In genomic region chr1:36382669-36383068, GRCh38 we compare ENCODE assay signal across 22 cellular contexts. TPM values are rescaled to one million over a fixed set of nuclear protein-coding genes. Genes with fewer than 3 reads are reported as not detected.
DNase-seq lines count a peak whose midpoint lies in the region; ATAC-seq and TF ChIP-seq lines count a peak whose summit lies in the region.
"Had no signal": no experiment of that assay in that cellular context is flagged by ENCODE, and none has a peak within 500 bp of the region (broad histone marks: within the 10 kb centered on the region; RNA-seq: fewer than 3 reads in every experiment).

No MANE protein-coding gene starts in this region.

- no peaks in the 10 kb centered on the region for H3K9me3 ChIP-seq in BLaER1 treated with 17β-estradiol and CSF1 and Interleukin-3, amounts not matched to agents 10 nM and 100 nM (replicated peaks in 1 of 11)
- no peaks in the 10 kb centered on the region for H3K9me3 ChIP-seq in Loucy (ENCODE audit: insufficient read depth, low read depth, low read length)
- H3K9me3 ChIP-seq in gastrocnemius medialis = no peaks in the 10 kb centered on the region
- H3K9me3 ChIP-seq: MG63, uterus had no signal

- in situ Hi-C loops in gastrocnemius medialis (cut with MboI; ENCODE audit: low sequenced_read_pairs in 4 of 4) = no loop called here

- peaks cover 19 to 78% (median 61%) of the 10 kb centered on the region in 11 experiments; a peak in 20 of 22 replicates for H4K20me1 ChIP-seq in BLaER1 treated with 17β-estradiol and CSF1 and Interleukin-3, amounts not matched to agents 10 nM and 100 nM
- H4K20me1 ChIP-seq in Loucy (ENCODE audit: insufficient read depth, low read length, poor library complexity, severe bottlenecking) = peaks cover 4% of the 10 kb centered on the region

- H3K27me3 Mint-ChIP-seq in brain = peaks cover 8% of the 10 kb centered on the region
- H3K27me3 Mint-ChIP-seq in T-cell = no peaks in the 10 kb centered on the region
- H3K27me3 Mint-ChIP-seq: activated naive CD4-positive, alpha-beta T cell treated with anti-CD3 and anti-CD28 coated beads, Interleukin-2, amount 10 ng/mL, durations not matched to agents 7 days and 5 days had no signal

- peaks cover 71% of the 10 kb centered on the region for H3K4me1 Mint-ChIP-seq in brain
- H3K4me1 Mint-ChIP-seq in T-cell = peaks cover 73 to 86% (median 85%) of the 10 kb centered on the region in 3 donors

- H3F3A ChIP-seq in Loucy (ENCODE audit: low read depth) = peaks cover 3% of the 10 kb centered on the region; the same call in 1 of the 2 replicates

- H3K4me3 ChIP-seq in BLaER1 treated with 17β-estradiol and CSF1 and Interleukin-3, amounts not matched to agents 10 nM and 100 nM = no peak overlapping the region
- H3K4me3 ChIP-seq in Loucy (ENCODE audit: low read length, poor library complexity, severe bottlenecking) (no peak overlapping the region), gastrocnemius medialis (no peak overlapping the region)
- H3K4me3 ChIP-seq: MG63, uterus had no signal

- H3K36me3 ChIP-seq in BLaER1 treated with 17β-estradiol and CSF1 and Interleukin-3, amounts not matched to agents 10 nM and 100 nM = peaks cover 0 to 51% (median 10%) of the 10 kb centered on the region in 11 experiments; a peak in 13 of 22 replicates
- no peaks in the 10 kb centered on the region for H3K36me3 ChIP-seq in Loucy (ENCODE audit: insufficient read depth, low read length)
- H3K36me3 ChIP-seq in gastrocnemius medialis = no peaks in the 10 kb centered on the region
- H3K36me3 ChIP-seq: uterus had no signal

- no peak for TF ChIP-seq CTCF in Loucy (conservative IDR thresholded peaks at IDR 0.05; ENCODE audit: low read length)
- TF ChIP-seq CTCF in brain (conservative IDR thresholded peaks at IDR 0.05) = no peak
- TF ChIP-seq CTCF in gastrocnemius medialis (IDR thresholded peaks at IDR 0.05 in 4 of 5, conservative IDR thresholded peaks at IDR 0.05 in 1 of 5) = no peak

- intact Hi-C loops in gastrocnemius medialis (cut with DNase I; ENCODE audit: low total_unique reads) = no loop called here

- H3K36me3 Mint-ChIP-seq in brain (peaks cover 12% of the 10 kb centered on the region), T-cell (peaks cover 4% of the 10 kb centered on the region)

- CTCF ChIA-PET in T-cell (lab: Charles Lee) = interaction anchor here (0.6 to 1.1 kb wide), 5 partner anchors 14 to 17 kb away, joined by 3 read pairs; no protein-coding TSS in a partner anchor

- POLR2A ChIA-PET in T-cell (lab: Charles Lee) = interaction anchor here in 1 of 2 donors (0.6 kb wide), 2 partner anchors 122 to 1291 kb away, joined by 8 to 9 read pairs; no protein-coding TSS in a partner anchor

- peaks cover 74% of the 10 kb centered on the region for H3K79me2 ChIP-seq in Loucy (ENCODE audit: insufficient read depth, low read length)

- no peaks in the 10 kb centered on the region for H3K9me2 ChIP-seq in Loucy (replicated peaks; ENCODE audit: low read depth, low read length)

- peak overlapping the region in 4 of 5 experiments; percentile 91 to 95 (median 94) for H3K4me3 Mint-ChIP-seq in brain
- H3K4me3 Mint-ChIP-seq in T-cell = peak overlapping the region in 1 of 3 donors; percentile 98
- H3K4me3 Mint-ChIP-seq: activated naive CD4-positive, alpha-beta T cell treated with anti-CD3 and anti-CD28 coated beads, Interleukin-2, amount 10 ng/mL, durations not matched to agents 7 days and 5 days; CD8-positive, alpha-beta T cell had no signal

- TF ChIP-seq POLR2A in gastrocnemius medialis (IDR thresholded peaks at IDR 0.05) = no peak

- no peak overlapping the region for H2AFZ ChIP-seq in Loucy (ENCODE audit: low read length)

- H3K27me3 ChIP-seq in BLaER1 treated with 17β-estradiol and CSF1 and Interleukin-3, amounts not matched to agents 10 nM and 100 nM = no peaks in the 10 kb centered on the region
- H3K27me3 ChIP-seq in Loucy (ENCODE audit: insufficient read depth, low read length, poor library complexity, severe bottlenecking) (no peaks in the 10 kb centered on the region), gastrocnemius medialis (no peaks in the 10 kb centered on the region)
- H3K27me3 ChIP-seq: MG63, uterus had no signal

- H3K27ac Mint-ChIP-seq in brain (peak overlapping the region in 1 of 5 experiments; percentile 96), T-cell (peak overlapping the region in 1 of 2 donors; percentile 59)
- H3K27ac Mint-ChIP-seq: activated naive CD4-positive, alpha-beta T cell treated with anti-CD3 and anti-CD28 coated beads, Interleukin-2, amount 10 ng/mL, durations not matched to agents 7 days and 5 days; CD8-positive, alpha-beta T cell had no signal

- no peak for ATAC-seq in gastrocnemius medialis
- ATAC-seq in T-cell (replicated peaks in 1 of 4) = no peak
- ATAC-seq: activated T-cell treated with anti-CD3 and anti-CD28 coated beads, Interleukin-2, amount 50 U/mL, for 4 hours; CD8-positive, alpha-beta T cell; HCT116 had no signal

- peaks cover 50 to 81% (median 60%) of the 10 kb centered on the region in 10 experiments for H3K4me1 ChIP-seq in BLaER1 treated with 17β-estradiol and CSF1 and Interleukin-3, amounts not matched to agents 10 nM and 100 nM
- peaks cover 50% of the 10 kb centered on the region for H3K4me1 ChIP-seq in Loucy (ENCODE audit: insufficient read depth, low read length, poor library complexity, severe bottlenecking)
- H3K4me1 ChIP-seq in gastrocnemius medialis = peaks cover 64 to 67% of the 10 kb centered on the region in 2 donors

- H3K27ac ChIP-seq in BLaER1 treated with 17β-estradiol and CSF1 and Interleukin-3, amounts not matched to agents 10 nM and 100 nM = no peak overlapping the region
- peak overlapping the region; percentile 95 to 100 (median 97) for H3K27ac ChIP-seq in gastrocnemius medialis

- DNase-seq in gastrocnemius medialis = no peak
- DNase-seq in NCI-H2081 treated with DMSO at 0.1 percent for 48 hours (lab: John Stamatoyannopoulos, UW) = no peak
- DNase-seq in T-cell = no peak
- no peak for DNase-seq in H4 (ENCODE audit: low spot score)
- DNase-seq in iPS-NIHi7 (ENCODE audit: extremely low spot score) = no peak
- DNase-seq: activated CD4-positive, CD25-positive, alpha-beta regulatory T cell treated with anti-CD3 and anti-CD28 coated beads, Interleukin-2, amount 50 U/mL, for 72 hours; activated CD8-positive, alpha-beta memory T cell treated with anti-CD3 and anti-CD28 coated beads for 24 hours; activated naive CD4-positive, alpha-beta T cell treated with anti-CD3 and anti-CD28 coated beads, Interleukin-2, amount 10 ng/mL, durations not matched to agents 7 days and 5 days; activated T-cell treated with anti-CD3 and anti-CD28 coated beads, Interleukin-2, amount 50 U/mL, for 4 hours; CD8-positive, alpha-beta T cell; cerebellar nuclear complex; effector CD4-positive, alpha-beta T cell; foreskin melanocyte; MG63; NCI-H1436; NCI-H510A treated with DMSO at 0.1 percent for 48 hours; retina; uterus had no signal

- H3K9ac ChIP-seq in BLaER1 treated with 17β-estradiol and CSF1 and Interleukin-3, amounts not matched to agents 10 nM and 100 nM = peak overlapping the region in 1 of 11 experiments; percentile 91; a peak in 2 of 22 replicates
- no peak overlapping the region for H3K9ac ChIP-seq in Loucy (ENCODE audit: low read depth, low read length, poor library complexity, severe bottlenecking)

- H3K4me2 ChIP-seq in BLaER1 treated with 17β-estradiol and CSF1 and Interleukin-3, amounts not matched to agents 10 nM and 100 nM = peak overlapping the region in 7 of 11 experiments; percentile 28 to 99 (median 95); a peak in 9 of 22 replicates
- peak overlapping the region; percentile 91 for H3K4me2 ChIP-seq in Loucy (ENCODE audit: low read depth, low read length, poor library complexity, severe bottlenecking)

- H3K9me3 Mint-ChIP-seq in brain = no peaks in the 10 kb centered on the region
- no peaks in the 10 kb centered on the region for H3K9me3 Mint-ChIP-seq in T-cell
- H3K9me3 Mint-ChIP-seq: activated naive CD4-positive, alpha-beta T cell treated with anti-CD3 and anti-CD28 coated beads, Interleukin-2, amount 10 ng/mL, durations not matched to agents 7 days and 5 days; activated T-cell treated with anti-CD3 and anti-CD28 coated beads, Interleukin-2, amount 50 U/mL, for 4 hours; CD8-positive, alpha-beta T cell had no signal

RNA-seq across cellular contexts. Expression of gene STK40, which starts 3.1 kb away (rescaled TPM):
- polyA plus RNA-seq in brain (ENCODE audit: insufficient read depth, low read depth, low replicate concordance) = 30.6 TPM
- total RNA-seq in gastrocnemius medialis = 100 to 1,000 TPM; 109 to 263 (median 211) TPM
- 10 to 100 TPM; 29.6 to 71.1 (median 56.7) TPM for total RNA-seq in T-cell
- 25.1 and 25.3 TPM in 2 replicates for total RNA-seq in H4 (2014; rRNA removed; shearing (Covaris generic))

RNA-seq across cellular contexts. Expression of gene LSM10, which starts 15.0 kb away (rescaled TPM):
- polyA plus RNA-seq in brain (ENCODE audit: insufficient read depth, low read depth, low replicate concordance) = 53.0 TPM
- total RNA-seq in gastrocnemius medialis (100 to 1,000 TPM in 2 of 4 donors, 10 to 100 TPM in 2; 56.9 to 129 (median 103) TPM), T-cell (10 to 100 TPM; 26.2 to 59.9 (median 55.4) TPM)
- total RNA-seq in H4 (2014; rRNA removed; shearing (Covaris generic)) = 3.1 and 7.1 TPM in 2 replicates

RNA-seq across cellular contexts. Expression of gene EVA1B, which starts 59.2 kb away (rescaled TPM):
- 5.2 TPM for polyA plus RNA-seq in brain (ENCODE audit: insufficient read depth, low read depth, low replicate concordance)
- total RNA-seq in gastrocnemius medialis (10 to 100 TPM; 10.0 to 19.9 (median 14.8) TPM), T-cell (1 to 10 TPM; 2.0 to 8.1 (median 5.6) TPM)
- total RNA-seq in H4 (2014; rRNA removed; shearing (Covaris generic)) = 2.5 and 4.2 TPM in 2 replicates

Comparison
In these comparisons a context has a peak if more than half of its experiments do, and no peak if none do; other contexts are left out.
1. H3K27ac ChIP-seq: peak in gastrocnemius medialis (4 of 4); none in BLaER1 treated with 17β-estradiol and CSF1 and Interleukin-3, amounts not matched to agents 10 nM and 100 nM (0 of 11).